Comparison of ENCODE assay signal across 8 cellular contexts in genomic region chr17:65561394-65562205, GRCh38. TPM values are rescaled to one million over a fixed set of nuclear protein-coding genes. Genes with fewer than 3 reads are reported as not detected.
DNase-seq lines count a peak whose midpoint lies in the region; ATAC-seq and TF ChIP-seq lines count a peak whose summit lies in the region.

TSS of gene AXIN2 (minus strand) at chr17:65561648. CDS start at chr17:65558620, 3,028 bp downstream.

- no peak within 1 kb of the TSS for H3K27ac ChIP-seq in epithelial cell of prostate

- no peaks in the 10 kb centered on the region for H3K36me3 ChIP-seq in mucosa of descending colon (ENCODE audit: low read depth)

- H3K4me3 ChIP-seq in mucosa of descending colon = peak within 1 kb of the TSS; percentile 72

- H3K9me3 ChIP-seq in mucosa of descending colon = no peaks in the 10 kb centered on the region

- DNase-seq in C1 segment of cervical spinal cord (lab: John Stamatoyannopoulos, UW) (peak in 12 of 14 donors; percentile 52 to 85 (median 76)), HK-2 (ENCODE audit: unreplicated experiment) (peak; percentile 79), NOMO-1 (lab: John Stamatoyannopoulos, UW; ENCODE audit: unreplicated experiment in 2 of 2) (peak; percentile 69 to 75), activated T-cell treated with anti-CD3 and anti-CD28 coated beads for 4 hours (peak; percentile 67), epithelial cell of prostate (ENCODE audit: low read depth, low spot score) (peak; percentile 27), mucosa of descending colon (peak; percentile 92 to 94 (median 93))
- peak; percentile 75 to 76 for DNase-seq in stimulated activated CD8-positive, alpha-beta memory T cell treated with anti-CD3 and anti-CD28 coated beads, Interleukin-2, amount 100 ng/mL, for 48 hours (ENCODE audit: low read depth in 2 of 2)

- ATAC-seq in GM19455 (IDR thresholded peaks at IDR 0.05; ENCODE audit: unreplicated experiment) (peak; percentile 86), mucosa of descending colon (peak; percentile 80)

- TF ChIP-seq CTCF in mucosa of descending colon (IDR thresholded peaks at IDR 0.05) = no peak

- intact Hi-C loops in mucosa of descending colon (cut with DNase I, micrococcal nuclease) = no loop called here

- peaks cover 23% of the 10 kb centered on the region for H3K4me1 ChIP-seq in mucosa of descending colon (ENCODE audit: low read depth)

RNA-seq across cellular contexts. Expression of gene AXIN2, which starts in this region (rescaled TPM):
- 10 to 100 TPM; 27.6 to 63.3 (median 39.3) TPM for total RNA-seq in mucosa of descending colon

Comparison
In these comparisons a context has a peak if more than half of its experiments do, and no peak if none do; other contexts are left out.
1. DNase-seq: peak in every context shown above with its lines; median percentile 93 in mucosa of descending colon; 79 in HK-2; 76 in C1 segment of cervical spinal cord; 76 in stimulated activated CD8-positive, alpha-beta memory T cell treated with anti-CD3 and anti-CD28 coated beads, Interleukin-2, amount 100 ng/mL, for 48 hours; 72 in NOMO-1; 67 in activated T-cell treated with anti-CD3 and anti-CD28 coated beads for 4 hours; 27 in epithelial cell of prostate.